ENCODE assay signal across 20 cellular contexts in the genomic region with DNA sequence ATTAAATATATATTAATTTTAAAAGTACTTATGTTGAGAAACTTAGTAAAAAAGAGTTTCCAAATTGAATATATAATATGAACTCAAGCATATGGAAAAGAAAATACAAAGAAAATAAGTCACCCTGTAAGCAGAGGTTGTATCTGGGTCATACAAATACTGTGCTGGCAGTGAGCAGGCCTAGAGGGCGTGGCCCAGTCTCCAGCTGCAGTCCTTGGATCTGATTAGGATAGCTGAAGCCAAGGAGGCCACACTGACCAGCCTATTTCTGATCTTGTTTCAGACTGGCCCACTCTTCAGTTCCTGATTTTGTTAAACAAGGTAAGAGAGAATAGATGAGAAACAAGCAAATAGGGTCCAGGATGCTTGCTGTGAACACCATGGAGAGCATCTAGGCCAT.
"Had no signal": no experiment of that assay in that cellular context is flagged by ENCODE, and none has a peak within 500 bp of the region (broad histone marks: within the 10 kb centered on the region; RNA-seq: fewer than 3 reads in every experiment).

No MANE protein-coding gene starts in this region.

- H3K4me3 ChIP-seq: colonic mucosa, mucosa of descending colon, neural progenitor cell, prostate gland, right lobe of liver, smooth muscle cell, testis had no signal

- H3K36me3 ChIP-seq: colonic mucosa, neural progenitor cell, prostate gland, right lobe of liver had no signal

- H3K4me1 ChIP-seq: colonic mucosa, neural progenitor cell, prostate gland, right lobe of liver, testis had no signal

- H3K9me3 ChIP-seq: colonic mucosa, prostate gland, right lobe of liver, SK-N-SH, testis had no signal

- H3K27me3 ChIP-seq: colonic mucosa, neural progenitor cell, right lobe of liver, testis had no signal

- DNase-seq: activated CD4-positive, alpha-beta memory T cell treated with anti-CD3 and anti-CD28 coated beads for 36 hours; activated CD4-positive, alpha-beta T cell treated with anti-CD3 and anti-CD28 coated beads for 4 hours; activated gamma-delta T cell treated with Interleukin-2 at 50 U/mL for 16 hours; activated T-cell treated with anti-CD3 and anti-CD28 coated beads for 4 hours; amniotic stem cell; central memory CD4-positive, alpha-beta T cell; colonic mucosa; mesenchymal stem cell; naive thymus-derived CD4-positive, alpha-beta T cell; right lobe of liver; SK-N-SH; stimulated activated CD4-positive, alpha-beta T cell treated with anti-CD3 and anti-CD28 coated beads, Interleukin-4, amount 100 ng/mL, for 1 hour; T-cell; testis had no signal

- FAIRE-seq: islet of Langerhans had no signal

- H3K27ac ChIP-seq: colonic mucosa, neural progenitor cell, prostate gland, right lobe of liver, testis had no signal

- ATAC-seq: mucosa of descending colon; naive thymus-derived CD4-positive, alpha-beta T cell; right lobe of liver; T-cell; WTC11 had no signal
